ENCODE assay signal across 14 cellular contexts in genomic region chr10:66747451-66747850, GRCh38.
DNase-seq lines count a peak whose midpoint lies in the region; ATAC-seq, FAIRE-seq and TF ChIP-seq lines count a peak whose summit lies in the region.
"Had no signal": no experiment of that assay in that cellular context is flagged by ENCODE, and none has a peak within 500 bp of the region (broad histone marks: within the 10 kb centered on the region; RNA-seq: fewer than 3 reads in every experiment).

No MANE protein-coding gene starts in this region.

- CTCF ChIA-PET in AG04450 (lab: Charles Lee) (interaction anchor here (0.7 to 1.4 kb wide), 2 partner anchors 33 to 178 kb away, joined by 3 read pairs; partner anchors contain the start of gene LRRTM3), T-cell (lab: Charles Lee) (no interaction called here)

- WGBS in hepatocyte (ENCODE audit: low lambda C conversion rate, missing lambda C conversion rate): 68% methylated on average over 2 of the region's 2 CpGs

- no peak for FAIRE-seq in HTR-8/SVneo (lab: Jason Lieb, UNC)

- POLR2A ChIA-PET in AG04450 (lab: Yijun Ruan, JAX) (no interaction called here), T-cell (lab: Charles Lee) (no interaction called here)

- peak; percentile 74 for DNase-seq in AG04450 (ENCODE audit: low read depth, low spot score)
- peak; percentile 72 for DNase-seq in HTR-8/SVneo (ENCODE audit: insufficient read length, low spot score)
- DNase-seq in amniotic epithelial cell (ENCODE audit: low read depth): peak; percentile 98
- DNase-seq in hepatocyte (ENCODE audit: low spot score): peak; percentile 5
- DNase-seq in neural progenitor cell (ENCODE audit: low spot score): no peak
- DNase-seq in DMS 273 treated with DMSO at 0.1 percent for 48 hours (lab: John Stamatoyannopoulos, UW): no peak
- no peak for DNase-seq in amygdala (lab: John Stamatoyannopoulos, UW)
- DNase-seq in T-cell: no peak
- DNase-seq: AML-193; effector CD4-positive, alpha-beta T cell; NCI-H1694 treated with DMSO at 0.1 percent for 48 hours; right cardiac atrium; tibial artery had no signal

- no peaks in the 10 kb centered on the region for H3K36me3 Mint-ChIP-seq in neural progenitor cell
- no peaks in the 10 kb centered on the region for H3K36me3 Mint-ChIP-seq in T-cell
- H3K36me3 Mint-ChIP-seq: activated naive CD4-positive, alpha-beta T cell treated with anti-CD3 and anti-CD28 coated beads, Interleukin-2, amount 50 U/mL, for 24 hours had no signal

- H3K27me3 ChIP-seq in AG04450 (ENCODE audit: control insufficient read depth, insufficient read depth, low read length): no peaks in the 10 kb centered on the region
- no peaks in the 10 kb centered on the region for H3K27me3 ChIP-seq in hepatocyte
- H3K27me3 ChIP-seq in neural progenitor cell: no peaks in the 10 kb centered on the region
- H3K27me3 ChIP-seq: tibial artery had no signal

- TF ChIP-seq CTCF in AG04450 (IDR thresholded peaks at IDR 0.05; ENCODE audit: low read depth, low read length) (no peak), hepatocyte (IDR thresholded peaks at IDR 0.05; ENCODE audit: poor library complexity) (no peak), neural progenitor cell (IDR thresholded peaks at IDR 0.05) (no peak)

- no peaks in the 10 kb centered on the region for H3K9me3 Mint-ChIP-seq in neural progenitor cell
- peaks cover 4 to 15% (median 10%) of the 10 kb centered on the region in 3 donors for H3K9me3 Mint-ChIP-seq in T-cell

- H3K27me3 Mint-ChIP-seq in neural progenitor cell (ENCODE audit: insufficient read depth, low read depth): no peaks in the 10 kb centered on the region
- H3K27me3 Mint-ChIP-seq in T-cell: no peaks in the 10 kb centered on the region
- H3K27me3 Mint-ChIP-seq: activated naive CD4-positive, alpha-beta T cell treated with anti-CD3 and anti-CD28 coated beads, Interleukin-2, amount 50 U/mL, for 24 hours had no signal

- H2AFZ ChIP-seq in hepatocyte: no peak overlapping the region
- no peak overlapping the region for H2AFZ ChIP-seq in neural progenitor cell (replicated peaks)

- H3K27ac Mint-ChIP-seq in neural progenitor cell (no peak overlapping the region), T-cell (no peak overlapping the region)
- H3K27ac Mint-ChIP-seq: activated naive CD4-positive, alpha-beta T cell treated with anti-CD3 and anti-CD28 coated beads, Interleukin-2, amount 50 U/mL, for 24 hours had no signal

- H3F3A ChIP-seq in neural progenitor cell (ENCODE audit: low read depth): no peaks in the 10 kb centered on the region

- no peak overlapping the region for H3K27ac ChIP-seq in AG04450 (ENCODE audit: low read depth, low read length)
- no peak overlapping the region for H3K27ac ChIP-seq in hepatocyte
- H3K27ac ChIP-seq in neural progenitor cell: no peak overlapping the region
- H3K27ac ChIP-seq: tibial artery had no signal

- H3K9me3 ChIP-seq in AG04450 (ENCODE audit: control insufficient read depth, insufficient read depth, low read length): no peaks in the 10 kb centered on the region
- no peaks in the 10 kb centered on the region for H3K9me3 ChIP-seq in hepatocyte (ENCODE audit: low read depth)
- H3K9me3 ChIP-seq in neural progenitor cell (ENCODE audit: low read depth): no peaks in the 10 kb centered on the region
- H3K9me3 ChIP-seq: tibial artery had no signal

- H3K9ac ChIP-seq in neural progenitor cell: no peak overlapping the region

- H3K36me3 ChIP-seq in hepatocyte (replicated peaks; ENCODE audit: insufficient read depth, low read depth) (no peaks in the 10 kb centered on the region), neural progenitor cell (no peaks in the 10 kb centered on the region)
- H3K36me3 ChIP-seq: tibial artery had no signal

- no peaks in the 10 kb centered on the region for H3K4me1 Mint-ChIP-seq in neural progenitor cell
- no peaks in the 10 kb centered on the region for H3K4me1 Mint-ChIP-seq in T-cell
- H3K4me1 Mint-ChIP-seq: activated naive CD4-positive, alpha-beta T cell treated with anti-CD3 and anti-CD28 coated beads, Interleukin-2, amount 50 U/mL, for 24 hours had no signal

- no peaks in the 10 kb centered on the region for H4K20me1 ChIP-seq in hepatocyte (ENCODE audit: insufficient read depth, poor library complexity, severe bottlenecking)
- H4K20me1 ChIP-seq in neural progenitor cell (ENCODE audit: low read depth): no peaks in the 10 kb centered on the region

- H3K4me2 ChIP-seq in hepatocyte (no peak overlapping the region), neural progenitor cell (no peak overlapping the region)

- no peak for ATAC-seq in T-cell (replicated peaks in 1 of 4)
- ATAC-seq: right cardiac atrium had no signal

- H3K4me3 ChIP-seq in AG04450 (ENCODE audit: low read depth, low read length): no peak overlapping the region
- H3K4me3 ChIP-seq in hepatocyte: no peak overlapping the region
- H3K4me3 ChIP-seq in neural progenitor cell: no peak overlapping the region
- H3K4me3 ChIP-seq: tibial artery had no signal

- H3K4me1 ChIP-seq in hepatocyte (ENCODE audit: insufficient read depth): no peaks in the 10 kb centered on the region
- H3K4me1 ChIP-seq in neural progenitor cell: no peaks in the 10 kb centered on the region
- H3K4me1 ChIP-seq: tibial artery had no signal

- no peaks in the 10 kb centered on the region for H3K9me2 ChIP-seq in hepatocyte (replicated peaks; ENCODE audit: insufficient read depth)

- H3K79me2 ChIP-seq in hepatocyte (no peaks in the 10 kb centered on the region), neural progenitor cell (ENCODE audit: low read depth) (no peaks in the 10 kb centered on the region)

- H3K4me3 Mint-ChIP-seq in neural progenitor cell: no peak overlapping the region
- no peak overlapping the region for H3K4me3 Mint-ChIP-seq in T-cell
- H3K4me3 Mint-ChIP-seq: activated naive CD4-positive, alpha-beta T cell treated with anti-CD3 and anti-CD28 coated beads, Interleukin-2, amount 50 U/mL, for 24 hours had no signal

Comparison
In these comparisons a context has a peak if more than half of its experiments do, and no peak if none do; other contexts are left out.
1. DNase-seq: peak in AG04450 (single experiment), HTR-8/SVneo (single experiment), amniotic epithelial cell (single experiment) and hepatocyte (single experiment); none in neural progenitor cell (single experiment), DMS 273 treated with DMSO at 0.1 percent for 48 hours (single experiment), amygdala (0 of 56) and T-cell (0 of 34).